Comparison of ENCODE assay signal across 22 cellular contexts in the genomic region with DNA sequence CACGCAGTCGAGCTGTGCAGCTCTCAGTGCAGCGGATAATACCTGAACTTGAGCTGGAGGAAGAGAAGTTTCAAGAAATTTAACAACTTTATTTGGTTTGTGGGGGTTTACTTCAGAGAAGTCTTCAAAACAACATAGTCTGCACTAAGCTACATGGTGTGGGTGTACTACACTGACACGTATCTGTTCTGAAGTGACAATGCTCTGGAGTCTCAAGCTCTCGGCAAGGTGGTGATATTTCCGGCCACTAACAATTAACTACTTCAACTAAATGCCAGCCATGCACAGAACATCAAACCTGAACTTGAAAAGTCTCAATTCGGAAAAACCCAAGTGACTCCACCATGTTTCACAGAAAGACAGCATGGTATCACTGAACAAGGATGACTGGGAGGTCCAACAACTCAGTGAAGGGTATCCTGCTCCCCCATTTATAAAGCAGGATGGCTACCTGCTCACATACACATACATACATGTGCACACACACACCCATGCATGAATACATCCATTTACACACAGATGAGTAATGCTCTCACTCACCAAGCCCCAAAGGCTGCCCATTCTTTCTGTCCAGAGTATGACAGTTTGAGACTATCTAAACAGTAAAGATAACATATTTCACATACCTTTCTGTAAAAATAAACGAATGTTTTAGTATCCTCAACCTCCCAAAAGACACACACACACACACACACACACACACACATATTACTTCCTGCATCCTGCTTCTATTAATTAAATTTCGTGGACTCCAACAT. TPM values are rescaled to one million over a fixed set of nuclear protein-coding genes. Genes with fewer than 3 reads are reported as not detected.
"Had no signal": no experiment of that assay in that cellular context is flagged by ENCODE, and none has a peak within 500 bp of the region (broad histone marks: within the 10 kb centered on the region; RNA-seq: fewer than 3 reads in every experiment).

No MANE protein-coding gene starts in this region.

- H3K4me1 Mint-ChIP-seq: memory B cell; naive thymus-derived CD4-positive, alpha-beta T cell had no signal

- H3K4me1 ChIP-seq: body of pancreas, esophagus squamous epithelium, pancreas had no signal

- ATAC-seq: body of pancreas; left ventricle myocardium superior; mucosa of descending colon; naive thymus-derived CD4-positive, alpha-beta T cell; pancreas; sciatic nerve had no signal

- H3K27me3 Mint-ChIP-seq: activated CD4-positive, alpha-beta memory T cell treated with anti-CD3 and anti-CD28 coated beads for 36 hours; memory B cell; naive thymus-derived CD4-positive, alpha-beta T cell had no signal

- H3K9me3 ChIP-seq: body of pancreas, esophagus squamous epithelium, mucosa of descending colon, pancreas, thoracic aorta had no signal

- H3K27me3 ChIP-seq: body of pancreas, esophagus squamous epithelium, pancreas had no signal

- H3K27ac ChIP-seq: body of pancreas, coronary artery, esophagus squamous epithelium, pancreas, thoracic aorta had no signal

- H3K4me3 Mint-ChIP-seq: activated CD4-positive, alpha-beta memory T cell treated with anti-CD3 and anti-CD28 coated beads for 36 hours; memory B cell; naive thymus-derived CD4-positive, alpha-beta T cell had no signal

- DNase-seq: activated CD4-positive, alpha-beta memory T cell treated with anti-CD3 and anti-CD28 coated beads for 36 hours; activated CD4-positive, CD25-positive, alpha-beta regulatory T cell; activated CD8-positive, alpha-beta memory T cell treated with anti-CD3 and anti-CD28 coated beads, Interleukin-2, amount 50 U/mL, for 48 hours; activated naive CD4-positive, alpha-beta T cell treated with anti-CD3 and anti-CD28 coated beads, Interleukin-2, amount 50 U/mL, for 16 hours; amniotic stem cell; body of pancreas; central memory CD4-positive, alpha-beta T cell; effector CD4-positive, alpha-beta T cell; esophagus squamous epithelium; glutamatergic neuron; kidney glomerular epithelial cell; left ventricle myocardium superior; mucosa of descending colon; naive thymus-derived CD4-positive, alpha-beta T cell; pancreas had no signal

- H3K4me3 ChIP-seq: body of pancreas, coronary artery, esophagus squamous epithelium, mucosa of descending colon, pancreas, thoracic aorta had no signal

- H3K27ac Mint-ChIP-seq: activated CD4-positive, alpha-beta memory T cell treated with anti-CD3 and anti-CD28 coated beads for 36 hours; memory B cell had no signal

- H3K9me3 Mint-ChIP-seq: activated CD4-positive, alpha-beta memory T cell treated with anti-CD3 and anti-CD28 coated beads for 36 hours; memory B cell; naive thymus-derived CD4-positive, alpha-beta T cell had no signal

RNA-seq across cellular contexts. Expression of a gene that starts 15.4 kb away (rescaled TPM):
- total RNA-seq: activated CD4-positive, alpha-beta memory T cell treated with anti-CD3 and anti-CD28 coated beads for 36 hours; body of pancreas; endothelial cell of umbilical vein; esophagus squamous epithelium; left ventricle myocardium superior; mucosa of descending colon; naive thymus-derived CD4-positive, alpha-beta T cell; pancreas; sciatic nerve; T-helper 2 cell treated with Interferon-gamma antibody and Interleukin-4, amounts not matched to agents 100 ng/mL and 5 ng/mL, for 36 hours; thoracic aorta; urinary bladder had no signal
